Comparison of ENCODE assay signal across 19 cellular contexts in the genomic region with DNA sequence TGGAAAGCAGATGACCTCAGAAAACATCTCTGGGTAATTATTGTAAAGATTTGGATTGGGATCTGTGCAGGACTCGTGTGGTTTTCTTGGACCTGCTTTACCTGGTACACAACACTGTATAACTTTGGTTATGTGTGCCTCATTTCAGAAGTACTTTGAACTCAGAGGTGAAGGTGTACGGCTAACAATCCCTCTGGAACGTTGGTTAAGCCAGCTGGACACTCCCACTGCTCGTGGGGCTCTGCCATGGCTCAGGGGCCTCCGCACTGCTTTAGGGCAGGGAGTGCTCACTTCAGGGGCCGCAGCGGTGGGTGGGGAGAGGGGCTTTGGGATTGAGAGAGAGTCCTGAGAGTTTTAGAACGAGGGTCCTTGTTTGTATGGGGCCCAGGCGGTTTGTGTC. TPM values are rescaled to one million over a fixed set of nuclear protein-coding genes. Genes with fewer than 3 reads are reported as not detected.
DNase-seq lines count a peak whose midpoint lies in the region; ATAC-seq and TF ChIP-seq lines count a peak whose summit lies in the region.
"Had no signal": no experiment of that assay in that cellular context is flagged by ENCODE, and none has a peak within 500 bp of the region (broad histone marks: within the 10 kb centered on the region; RNA-seq: fewer than 3 reads in every experiment).

No MANE protein-coding gene starts in this region.

- POLR2A ChIA-PET in MCF 10A (lab: Yijun Ruan, JAX) = no interaction called here

- H3K9me3 ChIP-seq in left ventricle myocardium inferior (replicated peaks) (no peaks in the 10 kb centered on the region), right cardiac atrium (ENCODE audit: control insufficient read depth, low read length) (no peaks in the 10 kb centered on the region)
- H3K9me3 ChIP-seq: BLaER1, HAP-1 had no signal

- H3K4me1 Mint-ChIP-seq in progenitor cell of endocrine pancreas (ENCODE audit: low read depth) = peaks cover 4% of the 10 kb centered on the region
- peaks cover under 1% of the 10 kb centered on the region for H3K4me1 Mint-ChIP-seq in MCF 10A (ENCODE audit: insufficient read depth, unreplicated experiment)
- H3K4me1 Mint-ChIP-seq: CD14-positive monocyte had no signal

- H3K4me1 ChIP-seq in left ventricle myocardium inferior = peaks cover 42% of the 10 kb centered on the region
- H3K4me1 ChIP-seq in right cardiac atrium (ENCODE audit: control insufficient read depth, insufficient read depth, low read length) = peaks cover 4% of the 10 kb centered on the region
- H3K4me1 ChIP-seq: HAP-1 had no signal

- H3K27me3 ChIP-seq in left ventricle myocardium inferior (ENCODE audit: low read depth) (no peaks in the 10 kb centered on the region), right cardiac atrium (ENCODE audit: control insufficient read depth, insufficient read depth) (no peaks in the 10 kb centered on the region), dorsolateral prefrontal cortex (no peaks in the 10 kb centered on the region)
- H3K27me3 ChIP-seq: BLaER1 had no signal

- no peaks in the 10 kb centered on the region for H3K9me3 Mint-ChIP-seq in progenitor cell of endocrine pancreas (ENCODE audit: low read depth)
- no peaks in the 10 kb centered on the region for H3K9me3 Mint-ChIP-seq in MCF 10A (ENCODE audit: unreplicated experiment)
- H3K9me3 Mint-ChIP-seq: CD4-positive, alpha-beta memory T cell; IgD-negative memory B cell had no signal

- H3K27ac Mint-ChIP-seq in progenitor cell of endocrine pancreas (peak overlapping the region; percentile 74), MCF 10A (ENCODE audit: low read depth, unreplicated experiment) (no peak overlapping the region)
- H3K27ac Mint-ChIP-seq: CD14-positive monocyte; CD4-positive, alpha-beta memory T cell; IgD-negative memory B cell had no signal

- no peaks in the 10 kb centered on the region for H3K27me3 Mint-ChIP-seq in progenitor cell of endocrine pancreas
- no peaks in the 10 kb centered on the region for H3K27me3 Mint-ChIP-seq in MCF 10A (ENCODE audit: insufficient read depth, unreplicated experiment)
- H3K27me3 Mint-ChIP-seq: CD4-positive, alpha-beta memory T cell; IgD-negative memory B cell had no signal

- ATAC-seq in right cardiac atrium = no peak
- ATAC-seq in left lobe of liver = peak; percentile 40
- no peak for ATAC-seq in HG02981 (IDR thresholded peaks at IDR 0.05; ENCODE audit: unreplicated experiment)
- ATAC-seq: GM12878 had no signal

- TF ChIP-seq CTCF in left ventricle myocardium inferior (IDR thresholded peaks at IDR 0.05; ENCODE audit: borderline replicate concordance) = no peak
- no peak for TF ChIP-seq CTCF in progenitor cell of endocrine pancreas (IDR thresholded peaks at IDR 0.05; ENCODE audit: unreplicated experiment)
- no peak for TF ChIP-seq CTCF in MCF 10A (IDR thresholded peaks at IDR 0.05; ENCODE audit: unreplicated experiment)
- TF ChIP-seq CTCF in dorsolateral prefrontal cortex (IDR thresholded peaks at IDR 0.05 in 54 of 56, conservative IDR thresholded peaks at IDR 0.05 in 2 of 56; ENCODE audit: low read depth in 1 of 56, partially characterized antibody in 56 of 56) = no peak

- DNase-seq in left ventricle myocardium inferior = no peak
- DNase-seq in right cardiac atrium = no peak
- DNase-seq in left lobe of liver (ENCODE audit: low spot score) = no peak
- no peak for DNase-seq in progenitor cell of endocrine pancreas (ENCODE audit: low spot score, unreplicated experiment)
- DNase-seq in MCF 10A (ENCODE audit: unreplicated experiment) = no peak
- DNase-seq in dorsolateral prefrontal cortex = no peak
- DNase-seq: CD4-positive, alpha-beta memory T cell; DMS153; DMS79; EL; GM23248; KG1 had no signal

- H3K4me3 ChIP-seq in left ventricle myocardium inferior = no peak overlapping the region
- H3K4me3 ChIP-seq in right cardiac atrium (ENCODE audit: low read length) = no peak overlapping the region
- no peak overlapping the region for H3K4me3 ChIP-seq in dorsolateral prefrontal cortex
- H3K4me3 ChIP-seq: BLaER1, GM12878, GM23248, HAP-1 had no signal

- peaks cover 8% of the 10 kb centered on the region for H3K36me3 Mint-ChIP-seq in progenitor cell of endocrine pancreas (ENCODE audit: insufficient read depth)
- H3K36me3 Mint-ChIP-seq in MCF 10A (ENCODE audit: insufficient read depth, unreplicated experiment) = peaks cover 45% of the 10 kb centered on the region

- H3K4me3 Mint-ChIP-seq in progenitor cell of endocrine pancreas (ENCODE audit: low read depth) = no peak overlapping the region
- no peak overlapping the region for H3K4me3 Mint-ChIP-seq in MCF 10A (ENCODE audit: unreplicated experiment)
- H3K4me3 Mint-ChIP-seq: CD14-positive monocyte; CD4-positive, alpha-beta memory T cell; IgD-negative memory B cell had no signal

- H3K27ac ChIP-seq in left ventricle myocardium inferior (replicated peaks) = peak overlapping the region; percentile 97
- no peak overlapping the region for H3K27ac ChIP-seq in right cardiac atrium (ENCODE audit: low read length)
- H3K27ac ChIP-seq in dorsolateral prefrontal cortex = peak overlapping the region in 9 of 59 donors; percentile 11 to 85 (median 67)
- H3K27ac ChIP-seq: 22Rv1, GM23248 had no signal

- WGBS in right cardiac atrium = 90% methylated on average over 9 of the region's 9 CpGs

- BruUV-seq in MCF 10A (replicated peaks; lab: Mats Ljungman, UMichigan) = no TSS peak

- CTCF ChIA-PET in MCF 10A (lab: Yijun Ruan, JAX) = no interaction called here

- intact Hi-C loops in left ventricle myocardium inferior (cut with micrococcal nuclease) = no loop called here
- intact Hi-C loops in right cardiac atrium (cut with DNase I) = no loop called here
- intact Hi-C loops in MCF 10A (cut with micrococcal nuclease) = no loop called here
- intact Hi-C loops in dorsolateral prefrontal cortex (cut with DNase I) = no loop called here

- peaks cover 51% of the 10 kb centered on the region for H3K36me3 ChIP-seq in left ventricle myocardium inferior

RNA-seq across cellular contexts. Expression of a gene that starts 13.5 kb away (rescaled TPM):
- 31.1 TPM for total RNA-seq in left ventricle myocardium inferior
- 10 to 100 TPM; 25.4 to 32.1 (median 28.6) TPM for total RNA-seq in right cardiac atrium
- 28.7 TPM for polyA plus RNA-seq in right cardiac atrium
- 6.7 TPM for total RNA-seq in left lobe of liver
- total RNA-seq in progenitor cell of endocrine pancreas = 37.3 and 39.7 TPM in 2 replicates
- total RNA-seq in MCF 10A (2022) = 14.4 and 16.5 TPM in 2 replicates
- 10 to 100 TPM; 28.1 to 78.3 (median 47.5) TPM for total RNA-seq in dorsolateral prefrontal cortex

RNA-seq across cellular contexts. Expression of a gene that starts 40.6 kb away (rescaled TPM):
- total RNA-seq in left ventricle myocardium inferior (41.1 TPM), right cardiac atrium (10 to 100 TPM; 48.2 to 84.7 (median 54.6) TPM), left lobe of liver (19.6 TPM), progenitor cell of endocrine pancreas (29.4 and 30.0 TPM in 2 replicates), MCF 10A (2022) (74.1 and 78.6 TPM in 2 replicates), dorsolateral prefrontal cortex (10 to 100 TPM; 40.3 to 83.9 (median 56.3) TPM)
- polyA plus RNA-seq in right cardiac atrium = 29.0 TPM
